In genomic region chr18:74892066-74892627, GRCh38 we compare ENCODE assay signal across 1 cellular context.
TF ChIP-seq lines count a peak whose summit lies in the region.

No MANE protein-coding gene starts in this region.

TF ChIP-seq in H1, 55 proteins besides CTCF, POLR2A, EP300 and RAD21 (continued from another document):
- no peak for TF ChIP-seq KDM4A (IDR thresholded peaks at IDR 0.05; ENCODE audit: low read depth, low read length, severe bottlenecking)
- no peak for TF ChIP-seq TCF12 (IDR thresholded peaks at IDR 0.05; ENCODE audit: low read depth, low read length)
- no peak for TF ChIP-seq HDAC2 (IDR thresholded peaks at IDR 0.05; ENCODE audit: borderline replicate concordance in 1 of 2, low read depth in 2 of 2, low read length in 2 of 2)
- TF ChIP-seq BRCA1 (IDR thresholded peaks at IDR 0.05; ENCODE audit: low read depth, low read length): no peak
- no peak for TF ChIP-seq CHD1 (IDR thresholded peaks at IDR 0.05; ENCODE audit: low read depth, low read length)
- TF ChIP-seq JUN (IDR thresholded peaks at IDR 0.05; ENCODE audit: low read depth, low read length): no peak
- no peak for TF ChIP-seq SP4 (IDR thresholded peaks at IDR 0.05; ENCODE audit: low read length)
- no peak for TF ChIP-seq ASH2L (IDR thresholded peaks at IDR 0.05; ENCODE audit: low read length)
- TF ChIP-seq NRF1 (IDR thresholded peaks at IDR 0.05; ENCODE audit: low read depth, low read length): no peak
- TF ChIP-seq BACH1 (IDR thresholded peaks at IDR 0.05; ENCODE audit: low read length): no peak
- TF ChIP-seq SP1 (IDR thresholded peaks at IDR 0.05; ENCODE audit: low read depth, low read length): no peak
- no peak for TF ChIP-seq BCL11A (IDR thresholded peaks at IDR 0.05; ENCODE audit: low read depth in 2 of 2, low read length in 2 of 2)
- no peak for TF ChIP-seq RXRA (IDR thresholded peaks at IDR 0.05; ENCODE audit: insufficient read depth, low read depth, low read length)
- TF ChIP-seq EZH2 (IDR thresholded peaks at IDR 0.05; ENCODE audit: low read depth, low read length, severe bottlenecking): no peak
- TF ChIP-seq ZNF274 (IDR thresholded peaks at IDR 0.05; ENCODE audit: borderline replicate concordance, extremely low read depth, low read length): no peak
- no peak for TF ChIP-seq YY1 (IDR thresholded peaks at IDR 0.05; ENCODE audit: low read depth, low read length)
- no peak for TF ChIP-seq ATF2 (IDR thresholded peaks at IDR 0.05; ENCODE audit: low read length)
